ENCODE assay signal across 20 cellular contexts in genomic region chr5:151122828-151123227, GRCh38. TPM values are rescaled to one million over a fixed set of nuclear protein-coding genes. Genes with fewer than 3 reads are reported as not detected.
DNase-seq lines count a peak whose midpoint lies in the region; ATAC-seq and TF ChIP-seq lines count a peak whose summit lies in the region.
"Had no signal": no experiment of that assay in that cellular context is flagged by ENCODE, and none has a peak within 500 bp of the region (broad histone marks: within the 10 kb centered on the region; RNA-seq: fewer than 3 reads in every experiment).

No MANE protein-coding gene starts in this region.

- no peak for TF ChIP-seq EP300 in esophagus muscularis mucosa (IDR thresholded peaks at IDR 0.05)

- H3K4me3 ChIP-seq in OCI-LY1 (ENCODE audit: low read depth, low read length, poor library complexity, severe bottlenecking) (no peak overlapping the region), esophagus muscularis mucosa (no peak overlapping the region)
- H3K4me3 ChIP-seq: upper lobe of right lung had no signal

- no peaks in the 10 kb centered on the region for H3K9me2 ChIP-seq in OCI-LY1 (ENCODE audit: low read depth, low read length)

- DNase-seq in activated CD8-positive, alpha-beta memory T cell treated with anti-CD3 and anti-CD28 coated beads, Interleukin-2, amount 10 ng/mL, durations not matched to agents 7 days and 5 days, result no peak
- DNase-seq in activated CD8-positive, alpha-beta memory T cell treated with anti-CD3 and anti-CD28 coated beads, Interleukin-2, amount 50 U/mL, for 4 hours, result no peak
- DNase-seq in esophagus muscularis mucosa (ENCODE audit: extremely low spot score) (no peak), left lobe of liver (ENCODE audit: low spot score) (no peak), DMS53 treated with DMSO at 0.1 percent for 48 hours (lab: John Stamatoyannopoulos, UW; ENCODE audit: unreplicated experiment) (no peak)
- DNase-seq in stimulated activated naive B cell treated with anti-CD40 and anti-IgM and Interleukin-4, amounts not matched to agents 10 μg/mL and 1 μg/mL and 100 μg/mL, for 72 hours, result no peak
- DNase-seq: activated CD4-positive, alpha-beta T cell treated with anti-CD3 and anti-CD28 coated beads for 4 hours; activated naive CD4-positive, alpha-beta T cell treated with Interleukin-2 at 50 U/mL for 16 hours; BE2C; effector CD8-positive, alpha-beta T cell; mesendoderm; SHP77; stimulated activated CD4-positive, alpha-beta T cell treated with anti-CD3 and anti-CD28 coated beads, Interleukin-1b, Interleukin-23, amount 100 ng/mL, for 48 hours; stimulated activated naive CD4-positive, alpha-beta T cell treated with Interleukin-2 at 50 U/mL for 16 hours; upper lobe of right lung had no signal

- H3K27ac ChIP-seq in OCI-LY1 (ENCODE audit: low read depth, low read length, poor library complexity, severe bottlenecking), result peak overlapping the region; percentile 73
- H3K27ac ChIP-seq in esophagus muscularis mucosa (replicated peaks in 1 of 4), result peak overlapping the region in 3 of 4 donors; percentile 17 to 60 (median 33)
- H3K27ac ChIP-seq: HL-60, upper lobe of right lung had no signal

- intact Hi-C loops in esophagus muscularis mucosa (cut with DNase I), result no loop called here

- TF ChIP-seq CTCF in OCI-LY1 (IDR thresholded peaks at IDR 0.05; ENCODE audit: low read length) (no peak), esophagus muscularis mucosa (IDR thresholded peaks at IDR 0.05) (no peak)

- H3K27me3 Mint-ChIP-seq in activated CD8-positive, alpha-beta memory T cell treated with anti-CD3 and anti-CD28 coated beads, Interleukin-2, amount 10 ng/mL, durations not matched to agents 7 days and 5 days, result no peaks in the 10 kb centered on the region
- H3K27me3 Mint-ChIP-seq in stimulated activated naive B cell treated with anti-CD40 and anti-IgM and Interleukin-4, amounts not matched to agents 10 μg/mL and 1 μg/mL and 100 μg/mL, for 72 hours, result no peaks in the 10 kb centered on the region

- H3K27ac Mint-ChIP-seq in activated CD8-positive, alpha-beta memory T cell treated with anti-CD3 and anti-CD28 coated beads, Interleukin-2, amount 10 ng/mL, durations not matched to agents 7 days and 5 days, result peak overlapping the region; percentile 11
- peak overlapping the region; percentile 96 for H3K27ac Mint-ChIP-seq in stimulated activated naive B cell treated with anti-CD40 and anti-IgM and Interleukin-4, amounts not matched to agents 10 μg/mL and 1 μg/mL and 100 μg/mL, for 72 hours

- H3K79me2 ChIP-seq in OCI-LY1 (ENCODE audit: insufficient read depth, low read length), result no peaks in the 10 kb centered on the region

- no peaks in the 10 kb centered on the region for H3K9me3 ChIP-seq in OCI-LY1 (ENCODE audit: low read length)
- H3K9me3 ChIP-seq in esophagus muscularis mucosa, result no peaks in the 10 kb centered on the region
- H3K9me3 ChIP-seq: BE2C, upper lobe of right lung had no signal

- H3K4me1 Mint-ChIP-seq in activated CD8-positive, alpha-beta memory T cell treated with anti-CD3 and anti-CD28 coated beads, Interleukin-2, amount 10 ng/mL, durations not matched to agents 7 days and 5 days, result peaks cover 26% of the 10 kb centered on the region
- H3K4me1 Mint-ChIP-seq in stimulated activated naive B cell treated with anti-CD40 and anti-IgM and Interleukin-4, amounts not matched to agents 10 μg/mL and 1 μg/mL and 100 μg/mL, for 72 hours, result peaks cover 52 to 77% of the 10 kb centered on the region in 2 donors

- no peaks in the 10 kb centered on the region for H4K20me1 ChIP-seq in OCI-LY1 (ENCODE audit: insufficient read depth, low read length)

- H3K4me2 ChIP-seq in OCI-LY1 (ENCODE audit: low read length), result no peak overlapping the region

- CTCF ChIA-PET in activated CD8-positive, alpha-beta memory T cell treated with anti-CD3 and anti-CD28 coated beads, Interleukin-2, amount 10 ng/mL, durations not matched to agents 7 days and 5 days (lab: Charles Lee), result interaction anchor here (0.8 to 11.9 kb wide), 5 partner anchors 21 to 276 kb away, joined by 3 to 260 read pairs (median 3); partner anchors contain the start of gene IRGM

- H2AFZ ChIP-seq in OCI-LY1 (ENCODE audit: low read length), result no peak overlapping the region

- H3K36me3 ChIP-seq in OCI-LY1 (ENCODE audit: insufficient read depth, low read length), result no peaks in the 10 kb centered on the region
- peaks cover 32 to 98% (median 96%) of the 10 kb centered on the region in 4 donors for H3K36me3 ChIP-seq in esophagus muscularis mucosa

- no peak for TF ChIP-seq POLR2A in esophagus muscularis mucosa (IDR thresholded peaks at IDR 0.05; ENCODE audit: low read depth)

- H3K27me3 ChIP-seq in OCI-LY1 (ENCODE audit: insufficient read depth, low read length) (no peaks in the 10 kb centered on the region), esophagus muscularis mucosa (no peaks in the 10 kb centered on the region)
- H3K27me3 ChIP-seq: BE2C, upper lobe of right lung had no signal

- peaks cover 40% of the 10 kb centered on the region for H3K4me1 ChIP-seq in OCI-LY1 (ENCODE audit: insufficient read depth, low read length, severe bottlenecking)
- peaks cover 21 to 84% (median 78%) of the 10 kb centered on the region in 4 donors for H3K4me1 ChIP-seq in esophagus muscularis mucosa
- H3K4me1 ChIP-seq: BE2C had no signal

- H3K9ac ChIP-seq in OCI-LY1 (ENCODE audit: low read length), result no peak overlapping the region

- no peak overlapping the region for H3K4me3 Mint-ChIP-seq in activated CD8-positive, alpha-beta memory T cell treated with anti-CD3 and anti-CD28 coated beads, Interleukin-2, amount 10 ng/mL, durations not matched to agents 7 days and 5 days
- peak overlapping the region; percentile 30 to 66 for H3K4me3 Mint-ChIP-seq in stimulated activated naive B cell treated with anti-CD40 and anti-IgM and Interleukin-4, amounts not matched to agents 10 μg/mL and 1 μg/mL and 100 μg/mL, for 72 hours
- H3K4me3 Mint-ChIP-seq: nephron had no signal

- ATAC-seq in activated CD8-positive, alpha-beta memory T cell treated with anti-CD3 and anti-CD28 coated beads, Interleukin-2, amount 10 ng/mL, durations not matched to agents 7 days and 5 days, result no peak
- ATAC-seq in stimulated activated naive B cell treated with anti-CD40 and anti-IgM and Interleukin-4, amounts not matched to agents 10 μg/mL and 1 μg/mL and 100 μg/mL, for 72 hours (replicated peaks), result no peak
- no peak for ATAC-seq in HG02884 (IDR thresholded peaks at IDR 0.05; ENCODE audit: unreplicated experiment)
- ATAC-seq in left lobe of liver, result no peak
- ATAC-seq: esophagus mucosa, upper lobe of right lung had no signal

- 90% methylated on average over 6 of the region's 14 CpGs for WGBS in esophagus muscularis mucosa

- peaks cover 4% of the 10 kb centered on the region; the same call in 1 of the 2 replicates for H3F3A ChIP-seq in OCI-LY1 (ENCODE audit: insufficient read depth, low read length)

- H3K36me3 Mint-ChIP-seq in activated CD8-positive, alpha-beta memory T cell treated with anti-CD3 and anti-CD28 coated beads, Interleukin-2, amount 10 ng/mL, durations not matched to agents 7 days and 5 days, result peaks cover 72% of the 10 kb centered on the region
- peaks cover 74 to 84% of the 10 kb centered on the region in 2 donors for H3K36me3 Mint-ChIP-seq in stimulated activated naive B cell treated with anti-CD40 and anti-IgM and Interleukin-4, amounts not matched to agents 10 μg/mL and 1 μg/mL and 100 μg/mL, for 72 hours

- no peaks in the 10 kb centered on the region for H3K9me3 Mint-ChIP-seq in activated CD8-positive, alpha-beta memory T cell treated with anti-CD3 and anti-CD28 coated beads, Interleukin-2, amount 10 ng/mL, durations not matched to agents 7 days and 5 days (ENCODE audit: low read depth)
- H3K9me3 Mint-ChIP-seq in stimulated activated naive B cell treated with anti-CD40 and anti-IgM and Interleukin-4, amounts not matched to agents 10 μg/mL and 1 μg/mL and 100 μg/mL, for 72 hours, result no peaks in the 10 kb centered on the region
- H3K9me3 Mint-ChIP-seq: nephron had no signal

RNA-seq across cellular contexts. Expression of gene ANXA6, which starts 34.8 kb away (rescaled TPM):
- total RNA-seq in activated CD8-positive, alpha-beta memory T cell treated with anti-CD3 and anti-CD28 coated beads, Interleukin-2, amount 10 ng/mL, durations not matched to agents 7 days and 5 days, result 100 to 1,000 TPM; 623 to 640 TPM
- total RNA-seq in esophagus muscularis mucosa, result 100 to 1,000 TPM; 232 to 442 (median 374) TPM
- total RNA-seq in left lobe of liver, result 232 TPM

RNA-seq across cellular contexts. Expression of gene TNIP1, which starts 42.0 kb away (rescaled TPM):
- 100 to 1,000 TPM; 136 to 201 TPM for total RNA-seq in activated CD8-positive, alpha-beta memory T cell treated with anti-CD3 and anti-CD28 coated beads, Interleukin-2, amount 10 ng/mL, durations not matched to agents 7 days and 5 days
- total RNA-seq in esophagus muscularis mucosa, result 100 to 1,000 TPM in 3 of 4 donors, 10 to 100 TPM in 1; 91.4 to 136 (median 114) TPM
- total RNA-seq in left lobe of liver, result 74.5 TPM
